29 cellular contexts compared by ENCODE assay signal in genomic region chr12:9036227-9036626, GRCh38.
"Had no signal": no experiment of that assay in that cellular context is flagged by ENCODE, and none has a peak within 500 bp of the region (broad histone marks: within the 10 kb centered on the region; RNA-seq: fewer than 3 reads in every experiment).

No MANE protein-coding gene starts in this region.

- H3K9me3 Mint-ChIP-seq: activated B cell treated with CpG ODN at 0.5 μM for 24 hours; activated naive CD4-positive, alpha-beta T cell treated with anti-CD3 and anti-CD28 coated beads, Interleukin-2, amount 50 U/mL, for 72 hours; activated T-cell treated with anti-CD3 and anti-CD28 coated beads, Interleukin-2, amount 50 U/mL, for 4 hours; activated T-helper 2 cell treated with anti-CD3 and anti-CD28 coated beads, Interferon-gamma antibody, Interleukin-2, Interleukin-4, amounts not matched to agents 10 μg/mL and 5 μg/mL and 100 μg/mL, durations not matched to agents 14 hours and 24 hours and 36 hours; effector memory CD8-positive, alpha-beta T cell; T-helper 2 cell treated with Interferon-gamma antibody and Interleukin-4, amounts not matched to agents 5 μg/mL and 100 μg/mL, for 36 hours had no signal

- H3K36me3 ChIP-seq: esophagus muscularis mucosa, gastrocnemius medialis, heart left ventricle, WERI-Rb-1 had no signal

- H3K4me3 Mint-ChIP-seq: activated B cell treated with CpG ODN at 0.5 μM for 24 hours; activated CD8-positive, alpha-beta T cell treated with anti-CD3 and anti-CD28 coated beads for 36 hours; activated naive CD4-positive, alpha-beta T cell treated with anti-CD3 and anti-CD28 coated beads for 36 hours; activated naive CD8-positive, alpha-beta T cell treated with anti-CD3 and anti-CD28 coated beads, Interleukin-2, amount 10 ng/mL, durations not matched to agents 7 days and 5 days; activated T-cell treated with anti-CD3 and anti-CD28 coated beads, Interleukin-2, amount 50 U/mL, for 4 hours; effector memory CD8-positive, alpha-beta T cell; T-helper 17 cell; T-helper 2 cell treated with Interferon-gamma antibody and Interleukin-4, amounts not matched to agents 5 μg/mL and 100 μg/mL, for 36 hours had no signal

- H3K9me3 ChIP-seq: esophagus muscularis mucosa, gastrocnemius medialis had no signal

- ATAC-seq: activated CD4-positive, CD25-positive, alpha-beta regulatory T cell treated with anti-CD3 and anti-CD28 coated beads, Interleukin-2, amount 50 U/mL, for 24 hours; activated CD8-positive, alpha-beta T cell treated with anti-CD3 and anti-CD28 coated beads for 36 hours; activated naive CD4-positive, alpha-beta T cell treated with anti-CD3 and anti-CD28 coated beads, Interleukin-2, amount 50 U/mL, for 72 hours; activated T-cell treated with anti-CD3 and anti-CD28 coated beads, Interleukin-2, amount 50 U/mL, for 4 hours; effector memory CD8-positive, alpha-beta T cell; foreskin keratinocyte; gastrocnemius medialis; heart left ventricle; T-helper 17 cell had no signal

- H3K27ac Mint-ChIP-seq: activated B cell treated with CpG ODN at 0.5 μM for 24 hours; activated CD8-positive, alpha-beta T cell treated with anti-CD3 and anti-CD28 coated beads for 36 hours; activated naive CD4-positive, alpha-beta T cell treated with anti-CD3 and anti-CD28 coated beads for 36 hours; activated naive CD4-positive, alpha-beta T cell treated with anti-CD3 and anti-CD28 coated beads, Interleukin-2, amount 50 U/mL, for 72 hours; activated naive CD8-positive, alpha-beta T cell treated with anti-CD3 and anti-CD28 coated beads, Interleukin-2, amount 10 ng/mL, durations not matched to agents 7 days and 5 days; activated T-helper 2 cell treated with anti-CD3 and anti-CD28 coated beads, Interferon-gamma antibody, Interleukin-2, Interleukin-4, amounts not matched to agents 10 μg/mL and 5 μg/mL and 100 μg/mL, durations not matched to agents 14 hours and 24 hours and 36 hours; T-helper 2 cell treated with Interferon-gamma antibody and Interleukin-4, amounts not matched to agents 5 μg/mL and 100 μg/mL, for 36 hours had no signal

- H3K36me3 Mint-ChIP-seq: activated naive CD4-positive, alpha-beta T cell treated with anti-CD3 and anti-CD28 coated beads, Interleukin-2, amount 50 U/mL, for 72 hours; activated naive CD8-positive, alpha-beta T cell treated with anti-CD3 and anti-CD28 coated beads, Interleukin-2, amount 10 ng/mL, durations not matched to agents 7 days and 5 days had no signal

- H3K27ac ChIP-seq: esophagus muscularis mucosa, foreskin keratinocyte, gastrocnemius medialis, heart left ventricle, WERI-Rb-1 had no signal

- H3K4me1 ChIP-seq: esophagus muscularis mucosa, foreskin keratinocyte, gastrocnemius medialis had no signal

- H3K4me3 ChIP-seq: esophagus muscularis mucosa, gastrocnemius medialis, heart left ventricle had no signal

- H3K27me3 ChIP-seq: esophagus muscularis mucosa, foreskin keratinocyte, gastrocnemius medialis, heart left ventricle had no signal

- H3K27me3 Mint-ChIP-seq: activated B cell treated with CpG ODN at 0.5 μM for 24 hours; activated CD8-positive, alpha-beta T cell treated with anti-CD3 and anti-CD28 coated beads for 36 hours; activated naive CD8-positive, alpha-beta T cell treated with anti-CD3 and anti-CD28 coated beads, Interleukin-2, amount 10 ng/mL, durations not matched to agents 7 days and 5 days; effector memory CD8-positive, alpha-beta T cell; T-helper 17 cell had no signal

- DNase-seq: activated B cell treated with CpG ODN at 0.5 μM for 24 hours; activated CD4-positive, alpha-beta T cell treated with anti-CD3 and anti-CD28 coated beads for 48 hours; activated CD4-positive, alpha-beta T cell treated with anti-CD3 and anti-CD28 coated beads, Interleukin-2, amount 50 U/mL, for 1 hour; activated CD4-positive, alpha-beta T cell treated with anti-CD3 and anti-CD28 coated beads, Interleukin-2, amount 50 U/mL, for 48 hours; activated CD8-positive, alpha-beta memory T cell treated with anti-CD3 and anti-CD28 coated beads for 24 hours; activated CD8-positive, alpha-beta T cell treated with anti-CD3 and anti-CD28 coated beads for 36 hours; activated effector memory CD4-positive, alpha-beta T cell treated with anti-CD3 and anti-CD28 coated beads, Interleukin-2, amount 50 U/mL, for 16 hours; activated naive CD4-positive, alpha-beta T cell treated with anti-CD3 and anti-CD28 coated beads for 36 hours; activated naive CD8-positive, alpha-beta T cell treated with anti-CD3 and anti-CD28 coated beads, Interleukin-2, amount 10 ng/mL, durations not matched to agents 7 days and 5 days; activated T-cell treated with anti-CD3 and anti-CD28 coated beads, Interleukin-2, amount 50 U/mL, for 4 hours; caudate nucleus; cortex of kidney; dermis blood vessel endothelial cell; effector CD4-positive, alpha-beta T cell; effector memory CD8-positive, alpha-beta T cell; erythroblast; foreskin keratinocyte; gastrocnemius medialis; glutamatergic neuron; heart left ventricle; T-helper 1 cell; T-helper 17 cell; T1000; WERI-Rb-1 had no signal
